8 cellular contexts compared by ENCODE assay signal in genomic region chr2:136118819-136119716, GRCh38. TPM values are rescaled to one million over a fixed set of nuclear protein-coding genes. Genes with fewer than 3 reads are reported as not detected.
DNase-seq lines count a peak whose midpoint lies in the region; ATAC-seq and TF ChIP-seq lines count a peak whose summit lies in the region.

No MANE protein-coding gene starts in this region.

- H3K4me2 ChIP-seq in GM23338 (peak overlapping the region; percentile 80), parathyroid adenoma (ENCODE audit: low read length) (peak overlapping the region; percentile 65)

- no peaks in the 10 kb centered on the region for H3K36me3 ChIP-seq in GM23338 (ENCODE audit: insufficient read depth)
- no peaks in the 10 kb centered on the region for H3K36me3 ChIP-seq in parathyroid adenoma (ENCODE audit: control insufficient read depth, insufficient read depth, low read length)
- no peaks in the 10 kb centered on the region for H3K36me3 ChIP-seq in tibial nerve

- H3K4me1 Mint-ChIP-seq in GM23338 = peaks cover 8% of the 10 kb centered on the region

- H3K9ac ChIP-seq in parathyroid adenoma = no peak overlapping the region

- DNase-seq in GM23338 (ENCODE audit: low spot score) = peak; percentile 49
- DNase-seq in NCI-H748 treated with DMSO at 0.1 percent for 48 hours (lab: John Stamatoyannopoulos, UW) = peak; percentile 75
- peak; percentile 66 for DNase-seq in activated T-cell treated with anti-CD3 and anti-CD28 coated beads for 4 hours
- no peak for DNase-seq in fibroblast of villous mesenchyme (ENCODE audit: low read depth)
- DNase-seq in tibial nerve (ENCODE audit: low spot score in 2 of 2) = peak; percentile 38 to 54

- 1 to 2% methylated on average over 46 to 52 of the region's 52 CpGs for WGBS in tibial nerve, 2 donors

- H3K27me3 Mint-ChIP-seq in GM23338 (ENCODE audit: insufficient read depth, low read depth, poor library complexity) = peaks cover 51% of the 10 kb centered on the region

- peak in 1 of 2 donors; percentile 16 for TF ChIP-seq POLR2A in tibial nerve (IDR thresholded peaks at IDR 0.05)

- H2AFZ ChIP-seq in GM23338 (peak overlapping the region; percentile 94), parathyroid adenoma (peak overlapping the region; percentile 36)

- no peaks in the 10 kb centered on the region for H4K20me1 ChIP-seq in GM23338 (replicated peaks; ENCODE audit: insufficient read depth)

- H3K9me2 ChIP-seq in GM23338 (ENCODE audit: insufficient read depth) = no peaks in the 10 kb centered on the region

- H3K36me3 Mint-ChIP-seq in GM23338 (ENCODE audit: low read depth) = no peaks in the 10 kb centered on the region; the same call in 2 of the 3 replicates

- ATAC-seq in GM23338 (peak; percentile 30), GM18498 (IDR thresholded peaks at IDR 0.05; ENCODE audit: unreplicated experiment) (no peak), GM21576 (IDR thresholded peaks at IDR 0.05; ENCODE audit: unreplicated experiment) (no peak)

- peak overlapping the region; percentile 83 for H3K4me3 Mint-ChIP-seq in GM23338

- H3F3A ChIP-seq in GM23338 (replicated peaks; ENCODE audit: low read depth) = no peaks in the 10 kb centered on the region; the same call in 1 of the 2 replicates

- H3K79me2 ChIP-seq in GM23338 (replicated peaks; ENCODE audit: insufficient read depth) (no peaks in the 10 kb centered on the region), parathyroid adenoma (no peaks in the 10 kb centered on the region)

- H3K27ac ChIP-seq in GM23338 (ENCODE audit: low read depth) (no peak overlapping the region), parathyroid adenoma (no peak overlapping the region), tibial nerve (peak overlapping the region in 3 of 4 donors; percentile 5 to 85 (median 78))

- no peak overlapping the region for H3K27ac Mint-ChIP-seq in GM23338

- TF ChIP-seq CTCF in GM23338 (conservative IDR thresholded peaks at IDR 0.05; ENCODE audit: low read depth in 2 of 2) = no peak
- TF ChIP-seq CTCF in fibroblast of villous mesenchyme (IDR thresholded peaks at IDR 0.05; ENCODE audit: insufficient read depth, low read depth, low read length) = no peak
- no peak for TF ChIP-seq CTCF in parathyroid adenoma (IDR thresholded peaks at IDR 0.05)
- TF ChIP-seq CTCF in tibial nerve (IDR thresholded peaks at IDR 0.05) = no peak

- H3K27me3 ChIP-seq in GM23338 (ENCODE audit: insufficient read depth) (peaks cover 69% of the 10 kb centered on the region), parathyroid adenoma (ENCODE audit: control insufficient read depth, insufficient read depth, low read length) (peaks cover 11% of the 10 kb centered on the region), tibial nerve (peaks cover 0 to 44% of the 10 kb centered on the region in 2 donors)

- H3K9me3 ChIP-seq in parathyroid adenoma (ENCODE audit: control insufficient read depth, low read length) (no peaks in the 10 kb centered on the region), tibial nerve (no peaks in the 10 kb centered on the region)

- H3K4me3 ChIP-seq in GM23338 (peak overlapping the region; percentile 76), fibroblast of villous mesenchyme (ENCODE audit: low read depth, low read length) (peak overlapping the region; percentile 10), parathyroid adenoma (ENCODE audit: low read depth, low read length) (peak overlapping the region; percentile 49), tibial nerve (peak overlapping the region; percentile 30 to 58 (median 50))

- peak in 1 of 2 donors; percentile 15 for TF ChIP-seq EP300 in tibial nerve (IDR thresholded peaks at IDR 0.05)

- H3K4me1 ChIP-seq in GM23338 (ENCODE audit: insufficient read depth) (peaks cover 33% of the 10 kb centered on the region), parathyroid adenoma (peaks cover 6% of the 10 kb centered on the region), tibial nerve (peaks cover 0 to 43% (median 5%) of the 10 kb centered on the region in 4 donors)

- no peaks in the 10 kb centered on the region for H3K9me3 Mint-ChIP-seq in GM23338

TF ChIP-seq in GM23338, 12 proteins besides CTCF, POLR2A, EP300 and RAD21:
- TF ChIP-seq STAT1 (IDR thresholded peaks at IDR 0.05; ENCODE audit: unreplicated experiment) = no peak
- peak; percentile 34 for TF ChIP-seq EZH2 (IDR thresholded peaks at IDR 0.05; ENCODE audit: low read depth, unreplicated experiment)

RNA-seq across cellular contexts. Expression of gene CXCR4, which starts 1.1 kb away (rescaled TPM):
- 1.3 and 2.1 TPM in 2 replicates for total RNA-seq in GM23338 (2014; rRNA removed; shearing (Covaris generic))
- 2.1 and 2.5 TPM in 2 replicates for polyA plus RNA-seq in GM23338 (2016; fragmentation: Nextera tagmentation; extraction: Ambion mirVana)
- total RNA-seq in fibroblast of villous mesenchyme = not detected in 2 replicates
- 10 to 100 TPM; 21.3 to 38.5 (median 31.9) TPM for total RNA-seq in tibial nerve

Comparison
In these comparisons a context has a peak if more than half of its experiments do, and no peak if none do; other contexts are left out.
1. H3K27ac ChIP-seq: peak in tibial nerve (3 of 4); none in GM23338 (single experiment) and parathyroid adenoma (single experiment).
2. H3K4me3 ChIP-seq: peak in every context shown above with its lines; median percentile 76 in GM23338; 50 in tibial nerve; 49 in parathyroid adenoma; 10 in fibroblast of villous mesenchyme.